36 cellular contexts compared by ENCODE assay signal in genomic region chr19:55901369-55902079, GRCh38. TPM values are rescaled to one million over a fixed set of nuclear protein-coding genes. Genes with fewer than 3 reads are reported as not detected.
"Had no signal": no experiment of that assay in that cellular context is flagged by ENCODE, and none has a peak within 500 bp of the region (broad histone marks: within the 10 kb centered on the region; RNA-seq: fewer than 3 reads in every experiment).

No MANE protein-coding gene starts in this region.

- H2AFZ ChIP-seq: PC-9 had no signal

- H3K4me1 Mint-ChIP-seq: activated naive CD8-positive, alpha-beta T cell treated with anti-CD3 and anti-CD28 coated beads for 36 hours; activated T-helper 17 cell treated with anti-CD3 and anti-CD28 coated beads, Interleukin-2, amount 50 U/mL, for 72 hours; central memory CD8-positive, alpha-beta T cell had no signal

- H3K4me3 Mint-ChIP-seq: activated CD8-positive, alpha-beta T cell treated with anti-CD3 and anti-CD28 coated beads for 36 hours; activated naive CD8-positive, alpha-beta T cell treated with anti-CD3 and anti-CD28 coated beads for 36 hours; activated T-cell treated with anti-CD3 and anti-CD28 coated beads, Interleukin-2, amount 50 U/mL, for 72 hours; activated T-helper 17 cell treated with anti-CD3 and anti-CD28 coated beads, Interleukin-2, amount 50 U/mL, for 72 hours; central memory CD8-positive, alpha-beta T cell had no signal

- H3K27ac Mint-ChIP-seq: activated CD8-positive, alpha-beta T cell treated with anti-CD3 and anti-CD28 coated beads for 36 hours; activated naive CD8-positive, alpha-beta T cell treated with anti-CD3 and anti-CD28 coated beads for 36 hours; activated T-cell treated with anti-CD3 and anti-CD28 coated beads, Interleukin-2, amount 50 U/mL, for 72 hours; activated T-helper 17 cell treated with anti-CD3 and anti-CD28 coated beads, Interleukin-2, amount 50 U/mL, for 72 hours had no signal

- H3K9me3 Mint-ChIP-seq: activated T-cell treated with anti-CD3 and anti-CD28 coated beads, Interleukin-2, amount 50 U/mL, for 72 hours had no signal

- H3K27ac ChIP-seq: brain microvascular endothelial cell, cardiac muscle cell, KMS-11, PC-9, SJCRH30, SK-N-MC, WERI-Rb-1 had no signal

- H3K36me3 ChIP-seq: brain microvascular endothelial cell, cardiac muscle cell, SJCRH30, WERI-Rb-1 had no signal

- H3K4me3 ChIP-seq: cardiac muscle cell, PC-9, SJCRH30, SK-N-MC had no signal

- H3K4me2 ChIP-seq: KMS-11, PC-9 had no signal

- H3K9ac ChIP-seq: KMS-11 had no signal

- H3K27me3 ChIP-seq: brain microvascular endothelial cell, cardiac muscle cell, SJCRH30 had no signal

- ATAC-seq: activated CD8-positive, alpha-beta T cell treated with anti-CD3 and anti-CD28 coated beads for 36 hours; activated T-cell treated with anti-CD3 and anti-CD28 coated beads, Interleukin-2, amount 50 U/mL, for 72 hours; activated T-helper 17 cell treated with anti-CD3 and anti-CD28 coated beads, Interleukin-2, amount 50 U/mL, for 72 hours had no signal

- H3K9me3 ChIP-seq: SJCRH30 had no signal

- H3K27me3 Mint-ChIP-seq: activated CD8-positive, alpha-beta T cell treated with anti-CD3 and anti-CD28 coated beads for 36 hours; activated T-helper 17 cell treated with anti-CD3 and anti-CD28 coated beads, Interleukin-2, amount 50 U/mL, for 72 hours had no signal

- DNase-seq: activated CD4-positive, alpha-beta T cell treated with anti-CD3 and anti-CD28 coated beads for 1 hour; activated CD4-positive, alpha-beta T cell treated with anti-CD3 and anti-CD28 coated beads for 48 hours; activated CD4-positive, CD25-positive, alpha-beta regulatory T cell; activated CD8-positive, alpha-beta T cell treated with anti-CD3 and anti-CD28 coated beads for 36 hours; activated effector memory CD4-positive, alpha-beta T cell treated with anti-CD3 and anti-CD28 coated beads, Interleukin-2, amount 50 U/mL, for 16 hours; activated naive CD4-positive, alpha-beta T cell; activated naive CD4-positive, alpha-beta T cell treated with anti-CD3 and anti-CD28 coated beads, Interleukin-2, amount 50 U/mL, for 16 hours; activated naive CD8-positive, alpha-beta T cell treated with anti-CD3 and anti-CD28 coated beads for 36 hours; activated T-cell treated with anti-CD3 and anti-CD28 coated beads, Interleukin-2, amount 50 U/mL, for 1 hour; activated T-cell treated with anti-CD3 and anti-CD28 coated beads, Interleukin-2, amount 50 U/mL, for 72 hours; amniotic stem cell; aorta; brain microvascular endothelial cell; NCI-H1092 treated with DMSO at 0.1 percent for 48 hours; NCI-H1417; NCI-H146; NCI-H187; NCI-H2029 treated with DMSO at 0.1 percent for 48 hours; NCI-H345; NCI-H524 treated with DMSO at 0.1 percent for 48 hours; Right ventricle myocardium superior; SJCRH30; T1000; WERI-Rb-1 had no signal

- H3K36me3 Mint-ChIP-seq: activated naive CD8-positive, alpha-beta T cell treated with anti-CD3 and anti-CD28 coated beads for 36 hours had no signal

- H3K4me1 ChIP-seq: SJCRH30 had no signal

RNA-seq across cellular contexts. Expression of gene NLRP13, which starts 30.6 kb away (rescaled TPM):
- total RNA-seq: activated CD8-positive, alpha-beta memory T cell treated with anti-CD3 and anti-CD28 coated beads for 36 hours; activated CD8-positive, alpha-beta T cell treated with anti-CD3 and anti-CD28 coated beads for 36 hours; activated naive CD8-positive, alpha-beta T cell treated with anti-CD3 and anti-CD28 coated beads for 36 hours; activated T-cell treated with anti-CD3 and anti-CD28 coated beads, Interleukin-2, amount 50 U/mL, for 72 hours; activated T-helper 17 cell treated with anti-CD3 and anti-CD28 coated beads, Interleukin-2, amount 50 U/mL, for 72 hours; aorta; cardiac muscle cell; LHCN-M2; NCI-H460; OCI-LY7; PC-9; Right ventricle myocardium superior; SJCRH30; T-helper 1 cell treated with Interleukin-12 subunit alpha and Interleukin-12 subunit beta and Interleukin-4 antibody, amounts not matched to agents 30 ng/mL and 1 ng/mL, for 36 hours; T-helper 2 cell treated with Interferon-gamma antibody and Interleukin-4, amounts not matched to agents 100 ng/mL and 5 ng/mL, for 36 hours had no signal

RNA-seq across cellular contexts. Expression of gene NLRP8, which starts 46.1 kb away (rescaled TPM):
- total RNA-seq: activated CD8-positive, alpha-beta memory T cell treated with anti-CD3 and anti-CD28 coated beads for 36 hours; activated CD8-positive, alpha-beta T cell treated with anti-CD3 and anti-CD28 coated beads for 36 hours; activated naive CD8-positive, alpha-beta T cell treated with anti-CD3 and anti-CD28 coated beads for 36 hours; activated T-cell treated with anti-CD3 and anti-CD28 coated beads, Interleukin-2, amount 50 U/mL, for 72 hours; activated T-helper 17 cell treated with anti-CD3 and anti-CD28 coated beads, Interleukin-2, amount 50 U/mL, for 72 hours; aorta; cardiac muscle cell; LHCN-M2; NCI-H460; OCI-LY7; PC-9; Right ventricle myocardium superior; T-helper 1 cell treated with Interleukin-12 subunit alpha and Interleukin-12 subunit beta and Interleukin-4 antibody, amounts not matched to agents 30 ng/mL and 1 ng/mL, for 36 hours; T-helper 2 cell treated with Interferon-gamma antibody and Interleukin-4, amounts not matched to agents 100 ng/mL and 5 ng/mL, for 36 hours had no signal
